8 cellular contexts compared by ENCODE assay signal in genomic region chr17:81484195-81484979, GRCh38. TPM values are rescaled to one million over a fixed set of nuclear protein-coding genes. Genes with fewer than 3 reads are reported as not detected.
DNase-seq lines count a peak whose midpoint lies in the region; ATAC-seq and TF ChIP-seq lines count a peak whose summit lies in the region.

No MANE protein-coding gene starts in this region.

- H3K9me2 ChIP-seq in MM.1S (replicated peaks; ENCODE audit: insufficient read depth, low read length), result no peaks in the 10 kb centered on the region

- peak overlapping the region; percentile 95 for H2AFZ ChIP-seq in MM.1S (ENCODE audit: low read length)

- H3K79me2 ChIP-seq in MM.1S (ENCODE audit: low read length), result no peaks in the 10 kb centered on the region

- H3K4me3 ChIP-seq in MM.1S (ENCODE audit: low read length), result peak overlapping the region; percentile 60
- peak overlapping the region; percentile 64 for H3K4me3 ChIP-seq in thoracic aorta

- H3K9me3 Mint-ChIP-seq in activated naive CD4-positive, alpha-beta T cell treated with anti-CD3 and anti-CD28 coated beads, Interleukin-2, amount 10 ng/mL, durations not matched to agents 7 days and 5 days, result no peaks in the 10 kb centered on the region
- H3K9me3 Mint-ChIP-seq in osteocyte (ENCODE audit: unreplicated experiment), result no peaks in the 10 kb centered on the region

- peak; percentile 56 for DNase-seq in DMS114 treated with DMSO at 0.1 percent for 48 hours (lab: John Stamatoyannopoulos, UW; ENCODE audit: unreplicated experiment)
- DNase-seq in MM.1S, result peak; percentile 87
- DNase-seq in SK-N-DZ (ENCODE audit: low spot score), result peak; percentile 89
- DNase-seq in activated naive CD4-positive, alpha-beta T cell treated with anti-CD3 and anti-CD28 coated beads, Interleukin-2, amount 10 ng/mL, durations not matched to agents 7 days and 5 days, result peak; percentile 88
- peak; percentile 69 to 96 (median 91) for DNase-seq in head of caudate nucleus
- DNase-seq in osteocyte (ENCODE audit: extremely low spot score, unreplicated experiment), result peak; percentile 96
- DNase-seq in thoracic aorta (ENCODE audit: low spot score), result peak; percentile 40

- H3K27me3 Mint-ChIP-seq in activated naive CD4-positive, alpha-beta T cell treated with anti-CD3 and anti-CD28 coated beads, Interleukin-2, amount 10 ng/mL, durations not matched to agents 7 days and 5 days, result peaks cover 58% of the 10 kb centered on the region
- H3K27me3 Mint-ChIP-seq in osteocyte (ENCODE audit: unreplicated experiment), result no peaks in the 10 kb centered on the region

- peak overlapping the region; percentile 39; the same call in 1 of the 2 replicates for H3K9ac ChIP-seq in MM.1S (ENCODE audit: low read length)

- CTCF ChIA-PET in activated naive CD4-positive, alpha-beta T cell treated with anti-CD3 and anti-CD28 coated beads, Interleukin-2, amount 10 ng/mL, durations not matched to agents 7 days and 5 days (lab: Charles Lee), result interaction anchor here (0.6 to 2.8 kb wide), 24 partner anchors 10 to 342 kb away, joined by 3 to 30 read pairs (median 4); partner anchors contain the start of genes BAHCC1, CEP131 and SLC38A10

- H3K27ac Mint-ChIP-seq in activated naive CD4-positive, alpha-beta T cell treated with anti-CD3 and anti-CD28 coated beads, Interleukin-2, amount 10 ng/mL, durations not matched to agents 7 days and 5 days, result no peak overlapping the region
- no peak overlapping the region for H3K27ac Mint-ChIP-seq in osteocyte (ENCODE audit: unreplicated experiment)

- no peaks in the 10 kb centered on the region for H4K20me1 ChIP-seq in MM.1S (ENCODE audit: insufficient read depth, low read length)

- H3K27me3 ChIP-seq in MM.1S (replicated peaks; ENCODE audit: insufficient read depth, low read length), result peaks cover 72% of the 10 kb centered on the region
- no peaks in the 10 kb centered on the region for H3K27me3 ChIP-seq in thoracic aorta (replicated peaks; ENCODE audit: insufficient read depth)

- peaks cover 19% of the 10 kb centered on the region for H3K4me1 Mint-ChIP-seq in activated naive CD4-positive, alpha-beta T cell treated with anti-CD3 and anti-CD28 coated beads, Interleukin-2, amount 10 ng/mL, durations not matched to agents 7 days and 5 days
- H3K4me1 Mint-ChIP-seq in osteocyte (ENCODE audit: unreplicated experiment), result peaks cover 45% of the 10 kb centered on the region

- H3K9me3 ChIP-seq in MM.1S (replicated peaks; ENCODE audit: insufficient read depth, low read length) (no peaks in the 10 kb centered on the region), thoracic aorta (no peaks in the 10 kb centered on the region)

- no peaks in the 10 kb centered on the region; the same call in 1 of the 2 replicates for H3F3A ChIP-seq in MM.1S (ENCODE audit: insufficient read depth, low read length)

- H3K4me2 ChIP-seq in MM.1S (ENCODE audit: low read depth, low read length), result peak overlapping the region; percentile 99

- ATAC-seq in GM21825 (IDR thresholded peaks at IDR 0.05; ENCODE audit: unreplicated experiment) (peak; percentile 55), thoracic aorta (ENCODE audit: insufficient number of reproducible peaks, low FRiP score, low read depth) (no peak)

- H3K4me3 Mint-ChIP-seq in activated naive CD4-positive, alpha-beta T cell treated with anti-CD3 and anti-CD28 coated beads, Interleukin-2, amount 10 ng/mL, durations not matched to agents 7 days and 5 days, result peak overlapping the region; percentile 10
- no peak overlapping the region for H3K4me3 Mint-ChIP-seq in osteocyte (ENCODE audit: unreplicated experiment)

- no peak overlapping the region for H3K27ac ChIP-seq in MM.1S (ENCODE audit: low read length)
- H3K27ac ChIP-seq in thoracic aorta, result no peak overlapping the region

- no peaks in the 10 kb centered on the region for H3K36me3 Mint-ChIP-seq in activated naive CD4-positive, alpha-beta T cell treated with anti-CD3 and anti-CD28 coated beads, Interleukin-2, amount 10 ng/mL, durations not matched to agents 7 days and 5 days
- no peaks in the 10 kb centered on the region for H3K36me3 Mint-ChIP-seq in osteocyte (ENCODE audit: unreplicated experiment)

- peaks cover 6% of the 10 kb centered on the region for H3K4me1 ChIP-seq in MM.1S (ENCODE audit: low read length)
- H3K4me1 ChIP-seq in thoracic aorta (ENCODE audit: control insufficient read depth in 1 of 2, low read depth in 2 of 2), result peaks cover 11 to 45% of the 10 kb centered on the region in 2 donors

- TF ChIP-seq CTCF in MM.1S (IDR thresholded peaks at IDR 0.05; ENCODE audit: low read length) (peak; percentile 89), osteocyte (IDR thresholded peaks at IDR 0.05) (peak; percentile 99), thoracic aorta (IDR thresholded peaks at IDR 0.05) (peak; percentile 99)

- intact Hi-C loops in head of caudate nucleus (cut with DNase I), result loop anchor here (5.0 kb wide), 2 partner anchors 82 to 187 kb away; partner anchors contain the start of gene SLC38A10

- H3K36me3 ChIP-seq in MM.1S (replicated peaks; ENCODE audit: insufficient read depth, low read length) (no peaks in the 10 kb centered on the region), thoracic aorta (no peaks in the 10 kb centered on the region)

RNA-seq across cellular contexts. Expression of gene ACTG1, which starts 28.2 kb away (rescaled TPM):
- 2,351 and 2,595 TPM in 2 replicates for polyA plus RNA-seq in SK-N-DZ (2014; cell fraction: cytosol; rRNA removed)
- polyA plus RNA-seq in SK-N-DZ (2014; cell fraction: nucleus; rRNA removed), result 1,254 and 2,322 TPM in 2 replicates
- 4,236 and 4,267 TPM in 2 replicates for total RNA-seq in osteocyte
- total RNA-seq in thoracic aorta, result 1,000 to 10,000 TPM; 4,421 to 4,935 TPM

RNA-seq across cellular contexts. Expression of gene FSCN2, which starts 43.8 kb away (rescaled TPM):
- polyA plus RNA-seq in SK-N-DZ (2014; cell fraction: cytosol; rRNA removed), result 0.13 TPM in 1 of 2 replicates, not detected in the other
- polyA plus RNA-seq in SK-N-DZ (2014; cell fraction: nucleus; rRNA removed), result 0.52 TPM in 1 of 2 replicates, not detected in the other
- total RNA-seq in osteocyte (3.0 and 3.7 TPM in 2 replicates), thoracic aorta (1 to 10 TPM; 4.2 to 9.2 TPM)

Comparison
In these comparisons a context has a peak if more than half of its experiments do, and no peak if none do; other contexts are left out.
1. DNase-seq: peak in every context shown above with its lines; median percentile 96 in osteocyte; 91 in head of caudate nucleus; 89 in SK-N-DZ; 88 in activated naive CD4-positive, alpha-beta T cell treated with anti-CD3 and anti-CD28 coated beads, Interleukin-2, amount 10 ng/mL, durations not matched to agents 7 days and 5 days; 87 in MM.1S; 56 in DMS114 treated with DMSO at 0.1 percent for 48 hours; 40 in thoracic aorta.